9 cellular contexts compared by ENCODE assay signal in the genomic region with DNA sequence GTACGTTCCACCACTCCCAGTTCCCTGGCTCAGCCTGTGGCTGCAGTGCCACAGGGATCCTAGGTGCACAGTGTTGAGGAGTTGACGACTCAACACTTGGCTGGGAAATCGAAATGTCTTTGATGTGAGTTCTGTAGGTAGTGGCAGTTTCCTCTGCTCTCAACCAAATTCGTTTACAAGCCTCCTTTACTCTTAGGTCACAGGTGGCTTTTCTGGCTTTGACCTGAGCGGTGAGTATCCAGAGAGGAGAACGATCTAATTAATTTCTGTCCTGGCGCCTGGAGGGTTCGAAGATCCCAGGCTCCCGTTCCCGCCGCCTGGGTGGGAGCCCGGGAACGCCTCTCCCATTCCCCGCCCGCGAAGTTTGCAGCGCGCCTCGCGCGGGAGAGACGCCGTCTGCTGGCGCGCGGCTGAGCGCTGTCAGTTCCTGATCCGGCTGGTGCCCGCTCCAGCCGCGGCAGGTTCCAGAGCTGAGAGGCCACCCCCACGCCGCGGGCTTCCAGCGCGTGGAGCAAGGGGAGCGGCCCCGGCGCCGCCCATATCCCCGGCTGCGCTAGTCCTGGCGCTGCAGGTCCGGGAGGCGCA. TPM values are rescaled to one million over a fixed set of nuclear protein-coding genes. Genes with fewer than 3 reads are reported as not detected.
DNase-seq lines count a peak whose midpoint lies in the region; FAIRE-seq and TF ChIP-seq lines count a peak whose summit lies in the region.
"Had no signal": no experiment of that assay in that cellular context is flagged by ENCODE, and none has a peak within 500 bp of the region (broad histone marks: within the 10 kb centered on the region; RNA-seq: fewer than 3 reads in every experiment).

Gene LAMA3 (plus strand): TSS at position 423 of the 585 bp plus-strand sequence. CDS start 231 bp downstream, outside the sequence.

- peaks cover 13% of the 10 kb centered on the region for H3K4me1 ChIP-seq in endothelial cell of umbilical vein (ENCODE audit: control insufficient read depth, extremely low read depth, insufficient read depth, low read length)
- peaks cover 28% of the 10 kb centered on the region for H3K4me1 ChIP-seq in suprapubic skin

- CTCF ChIA-PET in endothelial cell of umbilical vein (lab: Charles Lee), result interaction anchor here (0.7 to 2.0 kb wide), 5 partner anchors 12 to 67 kb away, joined by 3 to 13 read pairs (median 3); partner anchors contain the start of gene ANKRD29

- peak; percentile 77 for DNase-seq in DMS53 (lab: John Stamatoyannopoulos, UW)
- DNase-seq in DMS53 treated with DMSO at 0.1 percent for 48 hours (lab: John Stamatoyannopoulos, UW; ENCODE audit: unreplicated experiment), result no peak
- peak; percentile 61 for DNase-seq in NCI-H1105 (lab: John Stamatoyannopoulos, UW)
- DNase-seq in activated CD4-positive, alpha-beta T cell treated with anti-CD3 and anti-CD28 coated beads, Interleukin-2, amount 50 U/mL, for 4 hours, result peak; percentile 3 to 9
- peak; percentile 53 for DNase-seq in endothelial cell of umbilical vein (ENCODE audit: low read depth, low spot score)
- peak; percentile 40 to 72 for DNase-seq in mesothelial cell of epicardium (ENCODE audit: low spot score in 2 of 2, unreplicated experiment in 2 of 2)
- DNase-seq in suprapubic skin (ENCODE audit: low spot score in 2 of 2), result peak in 1 of 2 donors; percentile 75
- DNase-seq in NK-92 (lab: John Stamatoyannopoulos, UW; ENCODE audit: unreplicated experiment), result no peak

- intact Hi-C loops in endothelial cell of umbilical vein (cut with micrococcal nuclease), result loop anchor here (5.0 kb wide), 2 partner anchors 42 to 62 kb away; no protein-coding TSS in a partner anchor

- TF ChIP-seq POLR2A in endothelial cell of umbilical vein (IDR thresholded peaks at IDR 0.05; ENCODE audit: low read depth, low read length), result no peak
- TF ChIP-seq POLR2A in suprapubic skin (IDR thresholded peaks at IDR 0.05), result no peak

- H3K27ac ChIP-seq in endothelial cell of umbilical vein (ENCODE audit: insufficient read depth, low read depth, low read length) (no peak within 1 kb of the TSS), suprapubic skin (peak within 1 kb of the TSS; percentile 84)

- no peaks in the 10 kb centered on the region for H3K36me3 Mint-ChIP-seq in mesothelial cell of epicardium

- H3K4me1 Mint-ChIP-seq in mesothelial cell of epicardium, result peaks cover 16% of the 10 kb centered on the region

- peak within 1 kb of the TSS; percentile 63 for H3K4me3 Mint-ChIP-seq in mesothelial cell of epicardium

- H4K20me1 ChIP-seq in endothelial cell of umbilical vein (replicated peaks; ENCODE audit: control insufficient read depth, extremely low read depth, insufficient read depth, low read length), result no peaks in the 10 kb centered on the region

- H3K79me2 ChIP-seq in endothelial cell of umbilical vein (ENCODE audit: control insufficient read depth, insufficient read depth, low read length), result no peaks in the 10 kb centered on the region

- H3K9me1 ChIP-seq in endothelial cell of umbilical vein (replicated peaks; ENCODE audit: control insufficient read depth, extremely low read depth, insufficient read depth, low read length), result no peaks in the 10 kb centered on the region

- no peak within 1 kb of the TSS for H3K27ac Mint-ChIP-seq in mesothelial cell of epicardium

- peak within 1 kb of the TSS; percentile 47 for H3K9ac ChIP-seq in endothelial cell of umbilical vein (replicated peaks; ENCODE audit: extremely low read depth, insufficient read depth, low read length)

- peaks cover 60% of the 10 kb centered on the region for H3K27me3 Mint-ChIP-seq in mesothelial cell of epicardium (ENCODE audit: low read depth)

- H3K36me3 ChIP-seq in endothelial cell of umbilical vein (ENCODE audit: control insufficient read depth in 2 of 2, extremely low read depth in 1 of 2, insufficient read depth in 2 of 2, low read length in 2 of 2) (no peaks in the 10 kb centered on the region), suprapubic skin (no peaks in the 10 kb centered on the region)

- POLR2A ChIA-PET in endothelial cell of umbilical vein (lab: Charles Lee), result no interaction called here

- H3K9me3 ChIP-seq in endothelial cell of umbilical vein (replicated peaks; ENCODE audit: control insufficient read depth, insufficient read depth, low read length) (no peaks in the 10 kb centered on the region), suprapubic skin (no peaks in the 10 kb centered on the region)

- peaks cover 3% of the 10 kb centered on the region for H3K9me3 Mint-ChIP-seq in mesothelial cell of epicardium

- peak; percentile 7 to 33 for TF ChIP-seq CTCF in endothelial cell of umbilical vein (IDR thresholded peaks at IDR 0.05; ENCODE audit: extremely low read depth in 1 of 2, insufficient read depth in 1 of 2, low read depth in 1 of 2, low read length in 2 of 2)
- TF ChIP-seq CTCF in mesothelial cell of epicardium (IDR thresholded peaks at IDR 0.05; ENCODE audit: unreplicated experiment), result no peak
- peak in 1 of 2 donors; percentile 28 for TF ChIP-seq CTCF in suprapubic skin (IDR thresholded peaks at IDR 0.05)

- H3K27me3 ChIP-seq in endothelial cell of umbilical vein (ENCODE audit: control insufficient read depth in 2 of 2, insufficient read depth in 2 of 2, low read length in 2 of 2) (no peaks in the 10 kb centered on the region), suprapubic skin (peaks cover 6% of the 10 kb centered on the region)

- H3K4me3 ChIP-seq in endothelial cell of umbilical vein (replicated peaks in 1 of 3; ENCODE audit: insufficient read depth in 1 of 3, low read depth in 1 of 3, low read length in 3 of 3) (peak within 1 kb of the TSS; percentile 36 to 76 (median 50)), suprapubic skin (peak within 1 kb of the TSS; percentile 85)

- no peak for FAIRE-seq in endothelial cell of umbilical vein (lab: Jason Lieb, UNC)
- FAIRE-seq: A204.1 had no signal

- H2AFZ ChIP-seq in endothelial cell of umbilical vein (ENCODE audit: low read depth, low read length), result peak within 1 kb of the TSS; percentile 87

- peak within 1 kb of the TSS; percentile 69 for H3K4me2 ChIP-seq in endothelial cell of umbilical vein (ENCODE audit: insufficient read depth, low read length)

- 0% methylated on average over 14 of the region's 45 CpGs for WGBS in suprapubic skin

- no peak for TF ChIP-seq EP300 in suprapubic skin (IDR thresholded peaks at IDR 0.05)

- dilution Hi-C loops in endothelial cell of umbilical vein (cut with MboI; ENCODE audit: extremely low pct_ligation_motif_present, low sequenced_read_pairs), result no loop called here

- no TSS peak for BruUV-seq in endothelial cell of umbilical vein (replicated peaks; lab: Mats Ljungman, UMichigan)

TF ChIP-seq in endothelial cell of umbilical vein, 7 proteins besides CTCF, POLR2A, EP300 and RAD21:
- TF ChIP-seq GATA2 (IDR thresholded peaks at IDR 0.05; ENCODE audit: insufficient read depth, insufficient read length, low read depth, low read length), result no peak
- peak; percentile 8 for TF ChIP-seq FOS (IDR thresholded peaks at IDR 0.05; ENCODE audit: borderline replicate concordance, insufficient read depth, low read length)
- TF ChIP-seq POLR2AphosphoS5 (IDR thresholded peaks at IDR 0.05; ENCODE audit: insufficient read depth, low read depth, low read length), result peak; percentile 33

RNA-seq across cellular contexts. Expression of gene LAMA3, which starts in this region (rescaled TPM):
- total RNA-seq in endothelial cell of umbilical vein, result 7.1 and 12.3 TPM in 2 replicates
- 2.5 and 2.6 TPM in 2 replicates for polyA plus RNA-seq in endothelial cell of umbilical vein
- polyA plus RNA-seq in endothelial cell of umbilical vein (2011; cell fraction: cytosol; rRNA removed), result 1.9 and 2.5 TPM in 2 replicates
- 8.4 and 9.3 TPM in 2 replicates for polyA plus RNA-seq in endothelial cell of umbilical vein (2011; cell fraction: nucleus; rRNA removed)
- polyA plus RNA-seq in endothelial cell of umbilical vein (2012), result 8.0 and 8.9 TPM in 2 replicates
- polyA minus RNA-seq in endothelial cell of umbilical vein, result 5.5 and 6.1 TPM in 2 replicates
- polyA minus RNA-seq in endothelial cell of umbilical vein (2011; cell fraction: cytosol; rRNA and poly(A)+ RNA removed), result 9.4 TPM
- polyA minus RNA-seq in endothelial cell of umbilical vein (2011; cell fraction: nucleus; rRNA and poly(A)+ RNA removed), result 7.0 and 10.4 TPM in 2 replicates
- total RNA-seq in mesothelial cell of epicardium, result 6.1 to 7.4 TPM (median 6.7 TPM) in 3 replicates
- 100 to 1,000 TPM; 233 to 370 (median 253) TPM for total RNA-seq in suprapubic skin

Comparison
In these comparisons a context has a peak if more than half of its experiments do, and no peak if none do; other contexts are left out.
1. RNA of gene LAMA3 (total RNA-seq): 233 to 370 TPM in suprapubic skin; 7.1 to 12.3 TPM in endothelial cell of umbilical vein and 6.1 to 7.4 TPM in mesothelial cell of epicardium; every median in the first group is over 10 times any median in the second.
2. DNase-seq: peak in DMS53 (single experiment), NCI-H1105 (single experiment), activated CD4-positive, alpha-beta T cell treated with anti-CD3 and anti-CD28 coated beads, Interleukin-2, amount 50 U/mL, for 4 hours (2 of 2), endothelial cell of umbilical vein (single experiment) and mesothelial cell of epicardium (2 of 2); none in DMS53 treated with DMSO at 0.1 percent for 48 hours (single experiment) and NK-92 (single experiment).